8 cellular contexts compared by ENCODE assay signal in the genomic region with DNA sequence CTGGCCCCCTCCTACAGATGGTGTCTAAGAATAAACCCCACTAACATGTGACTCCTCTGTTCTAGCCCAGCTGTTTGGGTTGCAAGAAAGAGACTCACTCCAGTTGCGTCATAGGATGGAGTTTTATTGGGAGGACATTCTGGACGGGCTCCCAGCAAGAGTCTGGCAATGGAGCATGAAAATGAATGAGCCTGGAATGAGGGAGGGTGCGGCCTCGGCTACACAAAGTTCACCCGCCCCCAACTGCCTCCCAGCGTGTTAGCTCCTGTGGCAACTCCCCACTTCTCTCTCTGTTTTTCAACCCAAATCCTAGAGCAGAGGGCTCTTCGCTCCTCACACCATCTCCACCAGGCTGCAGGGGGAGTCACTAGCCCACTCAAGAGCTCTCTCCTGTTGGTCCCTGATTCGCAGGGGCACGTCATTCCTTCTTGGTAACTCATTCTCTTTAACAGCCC. TPM values are rescaled to one million over a fixed set of nuclear protein-coding genes. Genes with fewer than 3 reads are reported as not detected.
A peak's percentile ranks its signal among the peaks of the same experiment; 100 is the strongest.
DNase-seq lines count a peak whose midpoint lies in the region; ATAC-seq and TF ChIP-seq lines count a peak whose summit lies in the region.

No MANE protein-coding gene starts in this region.

- H3K36me3 Mint-ChIP-seq in effector memory CD8-positive, alpha-beta T cell (ENCODE audit: insufficient read depth), result no peaks in the 10 kb centered on the region

- ATAC-seq in omental fat pad (ENCODE audit: low FRiP score) (peak; percentile 91), GM21515 (IDR thresholded peaks at IDR 0.05; ENCODE audit: unreplicated experiment) (no peak)
- ATAC-seq in effector memory CD8-positive, alpha-beta T cell (replicated peaks), result no peak

- H3K4me1 Mint-ChIP-seq in effector memory CD8-positive, alpha-beta T cell (ENCODE audit: low read depth in 2 of 2), result peaks cover 0 to 6% of the 10 kb centered on the region in 2 donors

- TF ChIP-seq CTCF in foreskin fibroblast (IDR thresholded peaks at IDR 0.05; ENCODE audit: low read depth, low read length) (no peak), omental fat pad (IDR thresholded peaks at IDR 0.05) (no peak)

- H3K4me3 Mint-ChIP-seq in effector memory CD8-positive, alpha-beta T cell, result no peak overlapping the region

- peaks cover 32 to 57% of the 10 kb centered on the region in 2 donors for H3K27me3 Mint-ChIP-seq in effector memory CD8-positive, alpha-beta T cell

- peak overlapping the region; percentile 4 to 28 for H3K4me3 ChIP-seq in foreskin fibroblast (ENCODE audit: low read depth in 1 of 2, low read length in 2 of 2)

- no peaks in the 10 kb centered on the region for H3K9me3 Mint-ChIP-seq in effector memory CD8-positive, alpha-beta T cell

- H3K27ac Mint-ChIP-seq in effector memory CD8-positive, alpha-beta T cell, result no peak overlapping the region

- peak; percentile 93 for DNase-seq in AG20443 (ENCODE audit: low spot score)
- DNase-seq in RPMI7951 (ENCODE audit: low read depth), result peak; percentile 79
- DNase-seq in foreskin fibroblast, result peak; percentile 91 to 95
- DNase-seq in omental fat pad (ENCODE audit: low spot score), result peak; percentile 56
- no peak for DNase-seq in NCI-H128 (lab: John Stamatoyannopoulos, UW; ENCODE audit: unreplicated experiment)
- no peak for DNase-seq in cortex of kidney (lab: John Stamatoyannopoulos, UW)
- DNase-seq in effector memory CD8-positive, alpha-beta T cell, result no peak

RNA-seq across cellular contexts. Expression of gene ADAM33, which starts 5.1 kb away (rescaled TPM):
- 3.0 and 3.6 TPM in 2 replicates for total RNA-seq in RPMI7951 (2014; rRNA removed; shearing (Covaris generic))
- 10 to 100 TPM; 27.3 to 94.4 (median 51.9) TPM for total RNA-seq in omental fat pad

RNA-seq across cellular contexts. Expression of gene GFRA4, which starts 23.7 kb away (rescaled TPM):
- total RNA-seq in RPMI7951 (2014; rRNA removed; shearing (Covaris generic)), result not detected in 2 replicates
- not detected for total RNA-seq in omental fat pad

RNA-seq across cellular contexts. Expression of gene SIGLEC1, which starts 25.5 kb away (rescaled TPM):
- total RNA-seq in RPMI7951 (2014; rRNA removed; shearing (Covaris generic)), result not detected in 2 replicates
- total RNA-seq in omental fat pad, result 10 to 100 TPM; 14.2 to 57.5 (median 27.5) TPM

RNA-seq across cellular contexts. Expression of gene HSPA12B, which starts 45.6 kb away (rescaled TPM):
- total RNA-seq in RPMI7951 (2014; rRNA removed; shearing (Covaris generic)), result not detected in 2 replicates
- 10 to 100 TPM in 2 of 4 donors, 1 to 10 TPM in 2; 7.7 to 58.2 (median 19.3) TPM for total RNA-seq in omental fat pad

Comparison
In these comparisons a context has a peak if more than half of its experiments do, and no peak if none do; other contexts are left out.
1. DNase-seq: peak in AG20443 (single experiment), RPMI7951 (single experiment), foreskin fibroblast (2 of 2) and omental fat pad (single experiment); none in NCI-H128 (single experiment), cortex of kidney (single experiment) and effector memory CD8-positive, alpha-beta T cell (0 of 3).
2. RNA of gene SIGLEC1, which starts 25.5 kb away (total RNA-seq): 14.2 to 57.5 TPM in omental fat pad; not detected in RPMI7951; every median in the first group is over 10 times any median in the second.